ENCODE assay signal across 11 cellular contexts in genomic region chr14:64234877-64235651, GRCh38. TPM values are rescaled to one million over a fixed set of nuclear protein-coding genes. Genes with fewer than 3 reads are reported as not detected.
DNase-seq lines count a peak whose midpoint lies in the region; ATAC-seq and TF ChIP-seq lines count a peak whose summit lies in the region.
"Had no signal": no experiment of that assay in that cellular context is flagged by ENCODE, and none has a peak within 500 bp of the region (broad histone marks: within the 10 kb centered on the region; RNA-seq: fewer than 3 reads in every experiment).

No MANE protein-coding gene starts in this region.

- no peaks in the 10 kb centered on the region for H4K20me1 ChIP-seq in smooth muscle cell (ENCODE audit: low read depth)

- H3K9me3 Mint-ChIP-seq in CD4-positive, alpha-beta memory T cell: peaks cover 0 to 3% (median 0%) of the 10 kb centered on the region in 8 donors
- H3K9me3 Mint-ChIP-seq in CD14-positive monocyte: peaks cover 0 to 3% (median 0%) of the 10 kb centered on the region in 7 donors
- H3K9me3 Mint-ChIP-seq: activated naive CD8-positive, alpha-beta T cell treated with anti-CD3 and anti-CD28 coated beads, Interleukin-2, amount 10 ng/mL, durations not matched to agents 7 days and 5 days had no signal

- H3K4me1 ChIP-seq in CD4-positive, alpha-beta memory T cell (ENCODE audit: insufficient read depth, low read length): no peaks in the 10 kb centered on the region
- H3K4me1 ChIP-seq in smooth muscle cell (ENCODE audit: low read depth): no peaks in the 10 kb centered on the region

- no peak for DNase-seq in CD4-positive, alpha-beta memory T cell
- DNase-seq in NCI-H2171 treated with DMSO at 0.1 percent for 48 hours (lab: John Stamatoyannopoulos, UW): peak; percentile 82
- peak; percentile 20 for DNase-seq in epithelial cell of proximal tubule (ENCODE audit: low read depth)
- no peak for DNase-seq in CD14-positive monocyte (ENCODE audit: low spot score)
- no peak for DNase-seq in omental fat pad (ENCODE audit: low spot score)
- no peak for DNase-seq in smooth muscle cell (lab: John Stamatoyannopoulos, UW; ENCODE audit: unreplicated experiment)
- DNase-seq: activated naive CD8-positive, alpha-beta T cell treated with anti-CD3 and anti-CD28 coated beads, Interleukin-2, amount 10 ng/mL, durations not matched to agents 7 days and 5 days; stimulated activated CD8-positive, alpha-beta memory T cell treated with anti-CD3 and anti-CD28 coated beads, Interleukin-4, amount 100 ng/mL, for 48 hours had no signal

- H3K4me3 ChIP-seq in CD4-positive, alpha-beta memory T cell (ENCODE audit: low read length in 2 of 2): no peak overlapping the region
- H3K4me3 ChIP-seq in epithelial cell of proximal tubule (ENCODE audit: low read depth, low read length): no peak overlapping the region
- H3K4me3 ChIP-seq in smooth muscle cell: no peak overlapping the region
- H3K4me3 ChIP-seq: lung had no signal

- H3K9ac ChIP-seq in smooth muscle cell (ENCODE audit: low read depth): no peak overlapping the region

- POLR2A ChIA-PET in CD4-positive, alpha-beta memory T cell (lab: Charles Lee; ENCODE audit: partially characterized antibody): interaction anchor here (0.6 kb wide), 1 partner anchor 30 kb away, joined by 3 read pairs; no protein-coding TSS in a partner anchor

- H3K27me3 ChIP-seq in CD4-positive, alpha-beta memory T cell (ENCODE audit: insufficient read depth, low read length): no peaks in the 10 kb centered on the region
- H3K27me3 ChIP-seq in smooth muscle cell (ENCODE audit: low read depth): no peaks in the 10 kb centered on the region

- peak; percentile 10 for ATAC-seq in GM21528 (IDR thresholded peaks at IDR 0.05; ENCODE audit: low FRiP score, unreplicated experiment)
- no peak for ATAC-seq in GM19463 (IDR thresholded peaks at IDR 0.05; ENCODE audit: unreplicated experiment)
- no peak for ATAC-seq in omental fat pad (ENCODE audit: low FRiP score)

- 87% methylated on average over 24 of the region's 24 CpGs for WGBS in smooth muscle cell (ENCODE audit: low lambda C conversion rate)

- H2AFZ ChIP-seq in smooth muscle cell (ENCODE audit: low read depth): no peak overlapping the region

- H3K27me3 Mint-ChIP-seq in CD4-positive, alpha-beta memory T cell: peaks cover 0 to 3% of the 10 kb centered on the region in 2 donors
- peaks cover 0 to 2% (median 1%) of the 10 kb centered on the region in 3 donors for H3K27me3 Mint-ChIP-seq in CD14-positive monocyte (ENCODE audit: low read depth in 3 of 3)

- no peaks in the 10 kb centered on the region for H3K9me3 ChIP-seq in CD4-positive, alpha-beta memory T cell (ENCODE audit: control insufficient read depth in 1 of 2, low read length in 2 of 2)
- no peaks in the 10 kb centered on the region for H3K9me3 ChIP-seq in smooth muscle cell (replicated peaks; ENCODE audit: low read depth)

- intact Hi-C loops in CD4-positive, alpha-beta memory T cell (cut with micrococcal nuclease): no loop called here
- intact Hi-C loops in CD14-positive monocyte (cut with micrococcal nuclease): no loop called here

- peaks cover 3% of the 10 kb centered on the region for H3K36me3 ChIP-seq in CD4-positive, alpha-beta memory T cell (ENCODE audit: insufficient read depth, low read length)
- H3K36me3 ChIP-seq in smooth muscle cell (ENCODE audit: low read depth): no peaks in the 10 kb centered on the region

- no peaks in the 10 kb centered on the region for H3K79me2 ChIP-seq in smooth muscle cell (ENCODE audit: low read depth)

- no peak overlapping the region for H3K4me3 Mint-ChIP-seq in CD4-positive, alpha-beta memory T cell
- no peak overlapping the region for H3K4me3 Mint-ChIP-seq in CD14-positive monocyte
- H3K4me3 Mint-ChIP-seq: activated naive CD8-positive, alpha-beta T cell treated with anti-CD3 and anti-CD28 coated beads, Interleukin-2, amount 10 ng/mL, durations not matched to agents 7 days and 5 days had no signal

- H3F3A ChIP-seq in smooth muscle cell (ENCODE audit: low read depth): no peaks in the 10 kb centered on the region

- H3K36me3 Mint-ChIP-seq in CD4-positive, alpha-beta memory T cell: peaks cover 10 to 16% of the 10 kb centered on the region in 2 donors
- H3K36me3 Mint-ChIP-seq in CD14-positive monocyte: no peaks in the 10 kb centered on the region

- peaks cover 0 to 8% (median 4%) of the 10 kb centered on the region in 4 donors for H3K4me1 Mint-ChIP-seq in CD4-positive, alpha-beta memory T cell
- no peaks in the 10 kb centered on the region for H3K4me1 Mint-ChIP-seq in CD14-positive monocyte
- H3K4me1 Mint-ChIP-seq: activated naive CD8-positive, alpha-beta T cell treated with anti-CD3 and anti-CD28 coated beads, Interleukin-2, amount 10 ng/mL, durations not matched to agents 7 days and 5 days had no signal

- no peak overlapping the region for H3K4me2 ChIP-seq in smooth muscle cell

- no peak overlapping the region for H3K27ac ChIP-seq in CD4-positive, alpha-beta memory T cell (ENCODE audit: low read depth, low read length)
- no peak overlapping the region for H3K27ac ChIP-seq in smooth muscle cell (ENCODE audit: low read depth)

- TF ChIP-seq CTCF in epithelial cell of proximal tubule (conservative IDR thresholded peaks at IDR 0.05; ENCODE audit: low read depth, low read length) (no peak), CD14-positive monocyte (IDR thresholded peaks at IDR 0.05) (no peak), omental fat pad (IDR thresholded peaks at IDR 0.05) (no peak), smooth muscle cell (IDR thresholded peaks at IDR 0.05; ENCODE audit: borderline replicate concordance, insufficient read depth, poor library complexity, severe bottlenecking) (no peak)

- CTCF ChIA-PET in CD4-positive, alpha-beta memory T cell (lab: Charles Lee; ENCODE audit: partially characterized antibody): interaction anchor here (1.2 to 1.3 kb wide), 2 partner anchors 9 to 44 kb away, joined by 3 read pairs; no protein-coding TSS in a partner anchor

- peak overlapping the region in 5 of 7 donors; percentile 10 to 70 (median 38) for H3K27ac Mint-ChIP-seq in CD4-positive, alpha-beta memory T cell
- peak overlapping the region in 1 of 7 donors; percentile 27 for H3K27ac Mint-ChIP-seq in CD14-positive monocyte
- H3K27ac Mint-ChIP-seq: activated naive CD8-positive, alpha-beta T cell treated with anti-CD3 and anti-CD28 coated beads, Interleukin-2, amount 10 ng/mL, durations not matched to agents 7 days and 5 days had no signal

RNA-seq across cellular contexts. Expression of gene ESR2, which starts 59.1 kb away (rescaled TPM):
- not detected for total RNA-seq in CD4-positive, alpha-beta memory T cell
- polyA plus RNA-seq in CD4-positive, alpha-beta memory T cell: under 1 TPM; 0.12 to 0.59 TPM
- total RNA-seq in epithelial cell of proximal tubule (under 0.01 and 0.06 TPM in 2 replicates), omental fat pad (1 to 10 TPM; 1.4 to 1.6 (median 1.5) TPM), smooth muscle cell (0.13 TPM in 1 of 2 replicates, not detected in the other)
- polyA plus RNA-seq in CD14-positive monocyte (not detected), smooth muscle cell (0.12 TPM in 1 of 2 replicates, not detected in the other)

Comparison
In these comparisons a context has a peak if more than half of its experiments do, and no peak if none do; other contexts are left out.
1. DNase-seq: peak in NCI-H2171 treated with DMSO at 0.1 percent for 48 hours (single experiment) and epithelial cell of proximal tubule (single experiment); none in CD4-positive, alpha-beta memory T cell (0 of 5), CD14-positive monocyte (single experiment), omental fat pad (single experiment) and smooth muscle cell (single experiment).